In the genomic region with DNA sequence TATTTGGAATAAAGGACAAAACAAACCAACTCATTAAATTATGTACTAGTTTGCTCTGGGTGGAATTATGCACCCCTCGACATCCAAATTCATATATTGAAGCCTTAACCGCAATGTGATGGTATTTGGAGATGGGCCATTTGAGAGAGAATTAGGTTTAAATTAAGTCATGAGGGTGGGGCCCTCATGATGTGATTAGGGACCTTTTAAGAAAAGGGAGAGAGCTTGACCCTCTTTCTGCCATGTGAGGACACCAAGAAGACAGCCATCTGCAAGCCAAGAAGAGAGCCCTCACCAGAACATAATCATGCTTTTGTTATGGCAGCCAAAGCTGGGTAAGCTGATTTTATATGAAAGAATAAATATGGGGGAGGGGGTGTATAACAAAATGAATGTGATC, we compare ENCODE assay signal across 8 cellular contexts. TPM values are rescaled to one million over a fixed set of nuclear protein-coding genes. Genes with fewer than 3 reads are reported as not detected.
DNase-seq lines count a peak whose midpoint lies in the region; ATAC-seq, FAIRE-seq and TF ChIP-seq lines count a peak whose summit lies in the region.

No MANE protein-coding gene starts in this region.

- H3K27me3 Mint-ChIP-seq in nephron (ENCODE audit: low read depth) = peaks cover 8% of the 10 kb centered on the region

- no TSS peak for BruUV-seq in GM12878 (replicated peaks; lab: Mats Ljungman, UMichigan)

- peak overlapping the region; percentile 91 to 99 (median 98) for H3K4me3 Mint-ChIP-seq in nephron

- DNase-seq in GM12878 (ENCODE audit: low read depth, low spot score) (no peak), A172 (ENCODE audit: low spot score) (no peak)
- no peak for DNase-seq in stimulated activated CD4-positive, alpha-beta T cell treated with anti-CD3 and anti-CD28 coated beads, Interleukin-2, amount 100 ng/mL, for 48 hours
- DNase-seq in activated CD4-positive, alpha-beta T cell treated with anti-CD3 and anti-CD28 coated beads, Interleukin-2, amount 50 U/mL, for 4 hours = no peak

- H3K36me3 Mint-ChIP-seq in nephron (ENCODE audit: low read depth) = peaks cover under 1% of the 10 kb centered on the region

- POLR2A ChIA-PET in GM12878 (lab: Charles Lee) = interaction anchor here (0.9 to 2.6 kb wide), 8 partner anchors 9 to 145 kb away, joined by 3 to 20 read pairs (median 8); a partner anchor contains a TSS

- ATAC-seq in GM12878 (no peak), GM19397 (IDR thresholded peaks at IDR 0.05; ENCODE audit: unreplicated experiment) (no peak)

- CTCF ChIA-PET in GM12878 (lab: Yijun Ruan, JAX) = interaction anchor here (0.7 to 4.6 kb wide), 9 partner anchors 21 to 154 kb away, joined by 3 to 28 read pairs (median 5); no protein-coding TSS in a partner anchor

- peaks cover 70% of the 10 kb centered on the region for H3K79me2 ChIP-seq in DOHH2 (ENCODE audit: control insufficient read depth, low read length)
- H3K79me2 ChIP-seq in GM12878 (ENCODE audit: control insufficient read depth, insufficient read depth, low read length) = peaks cover 67% of the 10 kb centered on the region

- peaks cover 67% of the 10 kb centered on the region for H3K4me1 ChIP-seq in DOHH2 (ENCODE audit: control insufficient read depth, low read length)
- peaks cover 12% of the 10 kb centered on the region; the same call in 1 of the 2 replicates for H3K4me1 ChIP-seq in GM12878 (ENCODE audit: control insufficient read depth, insufficient read depth, low read length)

- in situ Hi-C loops in GM12878 (cut with MboI) = loop anchor here (10.0 kb wide), 1 partner anchor 134 kb away; no protein-coding TSS in a partner anchor

- H3K4me1 Mint-ChIP-seq in nephron = peaks cover 28% of the 10 kb centered on the region

- no peaks in the 10 kb centered on the region for H3K9me3 Mint-ChIP-seq in nephron

- RAD21 ChIA-PET in GM12878 (lab: Charles Lee; ENCODE audit: unreplicated experiment) = interaction anchor here (0.9 to 2.2 kb wide), 9 partner anchors 9 to 155 kb away, joined by 3 to 14 read pairs (median 5); no protein-coding TSS in a partner anchor

- TF ChIP-seq RAD21 in GM12878 (IDR thresholded peaks at IDR 0.05; ENCODE audit: insufficient read depth, low read depth, low read length) = no peak

- H4K20me1 ChIP-seq in DOHH2 (ENCODE audit: control insufficient read depth, insufficient read depth, low read depth, low read length) = peaks cover 6% of the 10 kb centered on the region; the same call in 1 of the 2 replicates
- H4K20me1 ChIP-seq in GM12878 (ENCODE audit: control insufficient read depth, insufficient read depth) = no peaks in the 10 kb centered on the region

- H3K9me3 ChIP-seq in DOHH2 (ENCODE audit: control insufficient read depth, insufficient read depth, low read length) (no peaks in the 10 kb centered on the region), KOPT-K1 (ENCODE audit: insufficient read depth, low read length, poor library complexity, severe bottlenecking) (no peaks in the 10 kb centered on the region), GM12878 (replicated peaks; ENCODE audit: control insufficient read depth, insufficient read depth, low read length) (no peaks in the 10 kb centered on the region)

- WGBS in GM12878 (ENCODE audit: insufficient coverage, insufficient replicate concordance, low lambda C conversion rate, missing lambda C conversion rate) = 91% methylated on average over 2 of the region's 2 CpGs

- H3K27ac Mint-ChIP-seq in nephron = peak overlapping the region; percentile 95 to 99 (median 99)

- no peak for TF ChIP-seq POLR2A in GM12878 (IDR thresholded peaks at IDR 0.05; ENCODE audit: low read depth, low read length)

- H3K27me3 ChIP-seq in DOHH2 (ENCODE audit: control insufficient read depth, low read length) (no peaks in the 10 kb centered on the region), GM12878 (replicated peaks in 1 of 2; ENCODE audit: control insufficient read depth in 2 of 2, insufficient read depth in 2 of 2, low read length in 1 of 2) (no peaks in the 10 kb centered on the region)

- TF ChIP-seq CTCF in DOHH2 (IDR thresholded peaks at IDR 0.05; ENCODE audit: low read depth, low read length, poor library complexity, severe bottlenecking) = no peak
- TF ChIP-seq CTCF in GM12878 (IDR thresholded peaks at IDR 0.05 in 2 of 3, conservative IDR thresholded peaks at IDR 0.05 in 1 of 3; ENCODE audit: control insufficient read depth in 2 of 3, extremely low read depth in 1 of 3, insufficient read depth in 1 of 3, low read depth in 3 of 3, low read length in 3 of 3) = no peak
- no peak for TF ChIP-seq CTCF in nephron (IDR thresholded peaks at IDR 0.05; ENCODE audit: unreplicated experiment in 3 of 3)

- no peaks in the 10 kb centered on the region for H3K9me2 ChIP-seq in DOHH2 (replicated peaks; ENCODE audit: control insufficient read depth, low read length)

- peaks cover 41% of the 10 kb centered on the region for H3K36me3 ChIP-seq in DOHH2 (ENCODE audit: control insufficient read depth, low read length)
- peaks cover 3% of the 10 kb centered on the region; the same call in 1 of the 2 replicates for H3K36me3 ChIP-seq in KOPT-K1 (ENCODE audit: insufficient read depth, low read length)
- H3K36me3 ChIP-seq in GM12878 (ENCODE audit: control insufficient read depth in 2 of 2, insufficient read depth in 2 of 2, low read length in 1 of 2) = peaks cover 0 to 2% of the 10 kb centered on the region in 2 experiments; a peak in 1 of 4 replicates

- H3K4me2 ChIP-seq in DOHH2 (ENCODE audit: low read length) (peak overlapping the region; percentile 85), GM12878 (ENCODE audit: control insufficient read depth, insufficient read depth) (peak overlapping the region; percentile 71)

- H3K4me3 ChIP-seq in DOHH2 (ENCODE audit: low read length) = peak overlapping the region; percentile 89
- peak overlapping the region; percentile 81 for H3K4me3 ChIP-seq in GM12878

- no peak for TF ChIP-seq EP300 in GM12878 (IDR thresholded peaks at IDR 0.05; ENCODE audit: borderline replicate concordance in 1 of 2, control insufficient read depth in 1 of 2, low read depth in 2 of 2, low read length in 2 of 2)

- peaks cover 9% of the 10 kb centered on the region for H3F3A ChIP-seq in DOHH2 (ENCODE audit: control insufficient read depth, insufficient read depth)

- no peak overlapping the region for H2AFZ ChIP-seq in GM12878 (ENCODE audit: control insufficient read depth, low read depth, low read length)

- intact Hi-C loops in GM12878 (cut with micrococcal nuclease; ENCODE audit: unreplicated experiment) = loop anchor here (5.0 kb wide), 1 partner anchor 37 kb away; no protein-coding TSS in a partner anchor

- no peak for FAIRE-seq in GM12878 (lab: Jason Lieb, UNC)

- peak overlapping the region; percentile 77; the same call in 1 of the 2 replicates for H3K27ac ChIP-seq in DOHH2 (ENCODE audit: low read depth, low read length)
- peak overlapping the region; percentile 82 for H3K27ac ChIP-seq in KOPT-K1 (ENCODE audit: low read depth, low read length, poor library complexity, severe bottlenecking)
- H3K27ac ChIP-seq in GM12878 (ENCODE audit: control insufficient read depth, insufficient read depth) = peak overlapping the region; percentile 72; the same call in 1 of the 2 replicates

- SMC1A ChIA-PET in GM12878 (lab: Charles Lee; ENCODE audit: uncharacterized antibody, unreplicated experiment) = interaction anchor here (0.8 to 3.8 kb wide), 17 partner anchors 9 to 205 kb away, joined by 3 to 40 read pairs (median 4); no protein-coding TSS in a partner anchor

- no peak overlapping the region; the same call in 1 of the 2 replicates for H3K9ac ChIP-seq in GM12878 (ENCODE audit: control insufficient read depth, insufficient read depth, low read length)

TF ChIP-seq in GM12878, 131 proteins besides CTCF, POLR2A, EP300 and RAD21 (continues in another document):
- no peak for TF ChIP-seq CHD1 (IDR thresholded peaks at IDR 0.05; ENCODE audit: low read depth, low read length)

RNA-seq across cellular contexts. Expression of a gene that starts 2.0 kb away (rescaled TPM):
- 16.2 and 17.0 TPM in 2 replicates for total RNA-seq in GM12878 (2013; cell fraction: nucleolus; rRNA removed)
- total RNA-seq in GM12878 (2014; rRNA removed) = 18.4 and 24.3 TPM in 2 replicates
- total RNA-seq in GM12878 (2014; rRNA removed; fragmentation: Illumina TruSeq; extraction: Trizol) = 32.6 and 34.9 TPM in 2 replicates
- 21.8 and 21.9 TPM in 2 replicates for total RNA-seq in GM12878 (2021)
- polyA plus RNA-seq in GM12878 (2011; ENCODE audit: low read depth) = 12.4 TPM
- 19.7 and 30.8 TPM in 2 replicates for polyA plus RNA-seq in GM12878 (2011; rRNA removed)
- 4.3 and 5.1 TPM in 2 replicates for polyA plus RNA-seq in GM12878 (2011; cell fraction: cytosol; rRNA removed)
- polyA plus RNA-seq in GM12878 (2011; cell fraction: nucleus; rRNA removed) = 5.9 TPM in 2 replicates
- 19.6 and 27.0 TPM in 2 replicates for polyA plus RNA-seq in GM12878 (2012)
- polyA plus RNA-seq in GM12878 (2014; fragmentation: Illumina TruSeq; extraction: Trizol) = 29.3 and 40.1 TPM in 2 replicates
- 10 to 100 TPM; 49.0 to 51.8 TPM for polyA plus RNA-seq in GM12878 (2014; fragmentation: Nextera tagmentation; extraction: Ambion mirVana)
- polyA plus RNA-seq in GM12878 (2014; rRNA removed) = 16.8 and 18.5 TPM in 2 replicates
- polyA plus RNA-seq in GM12878 (2016; fragmentation: Nextera tagmentation; extraction: Ambion mirVana) = 10 to 100 TPM; 69.8 to 72.6 TPM
- polyA minus RNA-seq in GM12878 (2011; rRNA and poly(A)+ RNA removed) = 5.1 and 10.2 TPM in 2 replicates
- 4.2 and 4.9 TPM in 2 replicates for polyA minus RNA-seq in GM12878 (2011; cell fraction: cytosol; rRNA and poly(A)+ RNA removed)
- 4.1 and 7.7 TPM in 2 replicates for polyA minus RNA-seq in GM12878 (2011; cell fraction: nucleus; rRNA and poly(A)+ RNA removed)
- 18.6 and 24.6 TPM in 2 replicates for total RNA-seq in A172 (2014; rRNA removed; shearing (Covaris generic))

RNA-seq across cellular contexts. Expression of a gene that starts 55.2 kb away (rescaled TPM):
- 2.2 and 2.8 TPM in 2 replicates for total RNA-seq in GM12878 (2013; cell fraction: nucleolus; rRNA removed)
- total RNA-seq in GM12878 (2014; rRNA removed) = 3.8 and 3.9 TPM in 2 replicates
- 2.2 and 2.8 TPM in 2 replicates for total RNA-seq in GM12878 (2014; rRNA removed; fragmentation: Illumina TruSeq; extraction: Trizol)
- total RNA-seq in GM12878 (2021) = 5.9 and 8.5 TPM in 2 replicates
- polyA plus RNA-seq in GM12878 (2011; ENCODE audit: low read depth) = 2.5 TPM
- polyA plus RNA-seq in GM12878 (2011; rRNA removed) = 5.7 and 9.2 TPM in 2 replicates
- polyA plus RNA-seq in GM12878 (2011; cell fraction: cytosol; rRNA removed) = 12.2 and 15.1 TPM in 2 replicates
- polyA plus RNA-seq in GM12878 (2011; cell fraction: nucleus; rRNA removed) = 11.3 and 11.9 TPM in 2 replicates
- polyA plus RNA-seq in GM12878 (2012) = 4.4 and 5.0 TPM in 2 replicates
- polyA plus RNA-seq in GM12878 (2014; fragmentation: Illumina TruSeq; extraction: Trizol) = 1.4 and 4.0 TPM in 2 replicates
- polyA plus RNA-seq in GM12878 (2014; fragmentation: Nextera tagmentation; extraction: Ambion mirVana) = under 1 TPM; 0.45 to 0.80 TPM
- 4.5 and 4.7 TPM in 2 replicates for polyA plus RNA-seq in GM12878 (2014; rRNA removed)
- polyA plus RNA-seq in GM12878 (2016; fragmentation: Nextera tagmentation; extraction: Ambion mirVana) = 1 to 10 TPM; 9.0 to 9.9 TPM
- 9.6 and 18.9 TPM in 2 replicates for polyA minus RNA-seq in GM12878 (2011; rRNA and poly(A)+ RNA removed)
- 4.7 and 5.8 TPM in 2 replicates for polyA minus RNA-seq in GM12878 (2011; cell fraction: cytosol; rRNA and poly(A)+ RNA removed)
- polyA minus RNA-seq in GM12878 (2011; cell fraction: nucleus; rRNA and poly(A)+ RNA removed) = 2.3 and 4.9 TPM in 2 replicates
- 17.3 and 17.6 TPM in 2 replicates for total RNA-seq in A172 (2014; rRNA removed; shearing (Covaris generic))
